9 cellular contexts compared by ENCODE assay signal in genomic region chr2:106270471-106270891, GRCh38.
DNase-seq lines count a peak whose midpoint lies in the region; ATAC-seq and TF ChIP-seq lines count a peak whose summit lies in the region.
"Had no signal": no experiment of that assay in that cellular context is flagged by ENCODE, and none has a peak within 500 bp of the region (broad histone marks: within the 10 kb centered on the region; RNA-seq: fewer than 3 reads in every experiment).

No MANE protein-coding gene starts in this region.

- H3K36me3 ChIP-seq in GM23338 (ENCODE audit: insufficient read depth) (no peaks in the 10 kb centered on the region), iPS-20b (ENCODE audit: insufficient read depth, low read depth, low read length) (no peaks in the 10 kb centered on the region), spleen (no peaks in the 10 kb centered on the region), HAP-1 (replicated peaks) (no peaks in the 10 kb centered on the region)
- H3K36me3 ChIP-seq: gastroesophageal sphincter had no signal

- H3K4me1 ChIP-seq in GM23338 (ENCODE audit: insufficient read depth) (no peaks in the 10 kb centered on the region), iPS-20b (ENCODE audit: insufficient read depth, low read length) (no peaks in the 10 kb centered on the region), spleen (peaks cover 6 to 40% (median 12%) of the 10 kb centered on the region in 6 donors), HAP-1 (no peaks in the 10 kb centered on the region)

- peak overlapping the region; percentile 99 for H2AFZ ChIP-seq in GM23338

- CTCF ChIA-PET in activated CD8-positive, alpha-beta T cell treated with anti-CD3 and anti-CD28 coated beads, Interleukin-2, amount 10 ng/mL, durations not matched to agents 7 days and 5 days (lab: Charles Lee) = no interaction called here

- no peak overlapping the region for H3K27ac ChIP-seq in GM23338 (ENCODE audit: low read depth)
- no peak overlapping the region for H3K27ac ChIP-seq in iPS-20b (ENCODE audit: low read length)
- H3K27ac ChIP-seq in spleen = peak overlapping the region in 7 of 8 donors; percentile 31 to 68 (median 42)
- H3K27ac ChIP-seq: gastroesophageal sphincter had no signal

- peaks cover 13% of the 10 kb centered on the region for H3K4me1 Mint-ChIP-seq in GM23338
- H3K4me1 Mint-ChIP-seq in activated CD8-positive, alpha-beta T cell treated with anti-CD3 and anti-CD28 coated beads, Interleukin-2, amount 10 ng/mL, durations not matched to agents 7 days and 5 days (ENCODE audit: low read depth) = peaks cover 39% of the 10 kb centered on the region

- POLR2A ChIA-PET in activated CD8-positive, alpha-beta T cell treated with anti-CD3 and anti-CD28 coated beads, Interleukin-2, amount 10 ng/mL, durations not matched to agents 7 days and 5 days (lab: Charles Lee) = no interaction called here

- no peak; a peak in 1 of 4 replicates for TF ChIP-seq CTCF in GM23338 (conservative IDR thresholded peaks at IDR 0.05; ENCODE audit: low read depth in 2 of 2)
- TF ChIP-seq CTCF in spleen (IDR thresholded peaks at IDR 0.05 in 8 of 11, conservative IDR thresholded peaks at IDR 0.05 in 3 of 11) = no peak

- no peak for TF ChIP-seq POLR2A in spleen (IDR thresholded peaks at IDR 0.05)

- peaks cover 6% of the 10 kb centered on the region; the same call in 1 of the 2 replicates for H3K9me3 ChIP-seq in iPS-20b (ENCODE audit: insufficient read depth, low read depth, low read length)
- H3K9me3 ChIP-seq in spleen = no peaks in the 10 kb centered on the region
- H3K9me3 ChIP-seq in HAP-1 = no peaks in the 10 kb centered on the region
- H3K9me3 ChIP-seq: gastroesophageal sphincter had no signal

- no peaks in the 10 kb centered on the region for H4K20me1 ChIP-seq in GM23338 (replicated peaks; ENCODE audit: insufficient read depth)

- peaks cover 15% of the 10 kb centered on the region; the same call in 2 of the 3 replicates for H3K36me3 Mint-ChIP-seq in GM23338 (ENCODE audit: low read depth)
- no peaks in the 10 kb centered on the region for H3K36me3 Mint-ChIP-seq in activated CD8-positive, alpha-beta T cell treated with anti-CD3 and anti-CD28 coated beads, Interleukin-2, amount 10 ng/mL, durations not matched to agents 7 days and 5 days (ENCODE audit: low read depth)

- H3K27me3 ChIP-seq in GM23338 (ENCODE audit: insufficient read depth) (no peaks in the 10 kb centered on the region), iPS-20b (ENCODE audit: insufficient read depth, low read length) (no peaks in the 10 kb centered on the region), spleen (replicated peaks in 1 of 7) (peaks cover 0 to 7% (median 0%) of the 10 kb centered on the region in 7 donors), HAP-1 (ENCODE audit: low read depth) (no peaks in the 10 kb centered on the region)
- H3K27me3 ChIP-seq: gastroesophageal sphincter had no signal

- no peaks in the 10 kb centered on the region for H3F3A ChIP-seq in GM23338 (replicated peaks; ENCODE audit: low read depth)

- H3K4me3 Mint-ChIP-seq in GM23338 = peak overlapping the region; percentile 82
- peak overlapping the region; percentile 81 for H3K4me3 Mint-ChIP-seq in activated CD8-positive, alpha-beta T cell treated with anti-CD3 and anti-CD28 coated beads, Interleukin-2, amount 10 ng/mL, durations not matched to agents 7 days and 5 days

- no peak overlapping the region for H3K9ac ChIP-seq in iPS-20b (ENCODE audit: low read depth, low read length)

- H3K4me3 ChIP-seq in GM23338 = peak overlapping the region; percentile 73
- H3K4me3 ChIP-seq in iPS-20b (ENCODE audit: low read length) = peak overlapping the region; percentile 58; the same call in 1 of the 2 replicates
- peak overlapping the region; percentile 19 to 72 (median 40) for H3K4me3 ChIP-seq in spleen
- no peak overlapping the region for H3K4me3 ChIP-seq in HAP-1

- H3K9me3 Mint-ChIP-seq in GM23338 = peaks cover 21% of the 10 kb centered on the region
- no peaks in the 10 kb centered on the region for H3K9me3 Mint-ChIP-seq in activated CD8-positive, alpha-beta T cell treated with anti-CD3 and anti-CD28 coated beads, Interleukin-2, amount 10 ng/mL, durations not matched to agents 7 days and 5 days (ENCODE audit: insufficient read depth)

- no peaks in the 10 kb centered on the region for H3K79me2 ChIP-seq in GM23338 (replicated peaks; ENCODE audit: insufficient read depth)

- WGBS in spleen, 5 donors = 64 to 82% (median 75%) methylated on average over 5 to 9 of the region's 9 CpGs

- peaks cover 12% of the 10 kb centered on the region for H3K27me3 Mint-ChIP-seq in GM23338 (ENCODE audit: insufficient read depth, low read depth, poor library complexity)
- H3K27me3 Mint-ChIP-seq in activated CD8-positive, alpha-beta T cell treated with anti-CD3 and anti-CD28 coated beads, Interleukin-2, amount 10 ng/mL, durations not matched to agents 7 days and 5 days (ENCODE audit: low read depth) = peaks cover 21% of the 10 kb centered on the region

- intact Hi-C loops in spleen (cut with DNase I; ENCODE audit: low total_unique reads) = no loop called here

- H3K9me2 ChIP-seq in GM23338 (ENCODE audit: insufficient read depth) = no peaks in the 10 kb centered on the region; the same call in 1 of the 2 replicates

- ATAC-seq in GM23338 (peak; percentile 57), HG03039 (IDR thresholded peaks at IDR 0.05; ENCODE audit: unreplicated experiment) (no peak), HG03354 (IDR thresholded peaks at IDR 0.05; ENCODE audit: poor library complexity, severe bottlenecking, unreplicated experiment) (no peak), GM21515 (IDR thresholded peaks at IDR 0.05; ENCODE audit: unreplicated experiment) (no peak)
- ATAC-seq in activated CD8-positive, alpha-beta T cell treated with anti-CD3 and anti-CD28 coated beads, Interleukin-2, amount 10 ng/mL, durations not matched to agents 7 days and 5 days = peak; percentile 17

- no peak overlapping the region for H3K27ac Mint-ChIP-seq in GM23338
- H3K27ac Mint-ChIP-seq in activated CD8-positive, alpha-beta T cell treated with anti-CD3 and anti-CD28 coated beads, Interleukin-2, amount 10 ng/mL, durations not matched to agents 7 days and 5 days = no peak overlapping the region

- peak overlapping the region; percentile 85 for H3K4me2 ChIP-seq in GM23338

- DNase-seq in GM23338 (ENCODE audit: low spot score) (peak; percentile 11), spleen (no peak), HAP-1 (ENCODE audit: low spot score in 2 of 2) (no peak)
- no peak for DNase-seq in activated CD8-positive, alpha-beta T cell treated with anti-CD3 and anti-CD28 coated beads, Interleukin-2, amount 10 ng/mL, durations not matched to agents 7 days and 5 days

- in situ Hi-C loops in HAP-1 (cut with MboI; ENCODE audit: low sequenced_read_pairs) = no loop called here

TF ChIP-seq in GM23338, 12 proteins besides CTCF, POLR2A, EP300 and RAD21:
- TF ChIP-seq NANOG (IDR thresholded peaks at IDR 0.05; ENCODE audit: borderline replicate concordance) = no peak

Comparison
In these comparisons a context has a peak if more than half of its experiments do, and no peak if none do; other contexts are left out.
1. ATAC-seq: peak in GM23338 (single experiment) and activated CD8-positive, alpha-beta T cell treated with anti-CD3 and anti-CD28 coated beads, Interleukin-2, amount 10 ng/mL, durations not matched to agents 7 days and 5 days (single experiment); none in HG03039 (single experiment), HG03354 (single experiment) and GM21515 (single experiment).
2. H3K27ac ChIP-seq: peak in spleen (7 of 8); none in GM23338 (single experiment) and iPS-20b (single experiment).